In the genomic region with DNA sequence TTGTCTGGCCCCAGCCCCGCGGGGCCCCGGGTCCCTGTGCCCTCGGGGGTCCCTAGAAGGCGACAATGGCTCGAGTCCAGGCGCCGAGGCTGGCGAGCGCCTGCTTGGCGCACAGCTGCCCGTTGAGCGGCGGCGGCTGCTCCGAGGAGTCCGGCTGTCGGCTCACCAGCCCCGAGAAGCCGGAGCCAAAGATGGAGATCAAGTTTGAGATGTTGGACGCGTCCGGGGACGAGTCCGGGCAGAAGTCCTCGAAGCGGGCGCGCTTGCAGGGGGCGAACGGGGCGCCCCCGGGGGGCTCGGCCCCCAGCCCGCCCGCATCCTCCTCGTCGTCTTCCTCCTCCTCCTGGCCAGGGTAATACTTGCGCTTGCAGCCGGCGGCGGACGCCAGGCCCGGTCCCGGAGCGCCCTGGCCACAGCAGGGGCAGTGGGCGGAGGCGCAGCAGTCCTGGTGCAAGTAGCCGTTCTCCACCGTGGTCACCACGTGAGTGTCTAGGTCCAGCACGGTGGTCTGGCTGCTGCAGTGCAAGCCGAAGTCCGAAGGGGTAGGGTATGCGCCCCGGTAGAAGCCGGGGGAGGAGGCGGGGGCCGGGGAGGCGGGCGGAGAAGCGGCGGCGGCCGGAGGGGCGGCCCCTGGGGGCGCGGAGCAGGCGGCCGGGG, we compare ENCODE assay signal across 7 cellular contexts. TPM values are rescaled to one million over a fixed set of nuclear protein-coding genes. Genes with fewer than 3 reads are reported as not detected.
A peak's percentile ranks its signal among the peaks of the same experiment; 100 is the strongest.
DNase-seq lines count a peak whose midpoint lies in the region; ATAC-seq and TF ChIP-seq lines count a peak whose summit lies in the region.

No MANE protein-coding gene starts in this region.

- intact Hi-C loops in adrenal gland (cut with DNase I): loop anchor here in 1 of 2 donors (2.0 to 10.0 kb wide), 2 partner anchors 288 to 432 kb away; no protein-coding TSS in a partner anchor

- peak overlapping the region; percentile 70 to 86 (median 81) for H3K9ac ChIP-seq in skeletal muscle tissue (ENCODE audit: low read depth in 1 of 3, low read length in 3 of 3)

- WGBS in adrenal gland, 4 donors: 0 to 1% (median 0%) methylated on average over 18 to 70 of the region's 70 CpGs

- H3K4me1 ChIP-seq in adrenal gland (replicated peaks in 1 of 2) (peaks cover 11 to 25% of the 10 kb centered on the region in 2 donors), skeletal muscle tissue (ENCODE audit: control insufficient read depth in 3 of 3, insufficient read depth in 3 of 3, low read length in 3 of 3) (peaks cover 22 to 51% (median 28%) of the 10 kb centered on the region in 3 donors)

- no peak for ATAC-seq in GM21515 (IDR thresholded peaks at IDR 0.05; ENCODE audit: unreplicated experiment)

- DNase-seq in GM03348 (ENCODE audit: low spot score): peak; percentile 39
- peak; percentile 44 for DNase-seq in M059J (ENCODE audit: low read depth)
- peak; percentile 52 to 70 (median 61) for DNase-seq in adrenal gland
- DNase-seq in NCI-H2107 treated with DMSO at 0.1 percent for 48 hours (lab: John Stamatoyannopoulos, UW; ENCODE audit: unreplicated experiment): no peak

- H3K36me3 ChIP-seq in adrenal gland (replicated peaks in 1 of 2) (no peaks in the 10 kb centered on the region), skeletal muscle tissue (ENCODE audit: control insufficient read depth in 3 of 3, insufficient read depth in 3 of 3, low read length in 3 of 3) (no peaks in the 10 kb centered on the region)

- no peak for TF ChIP-seq CTCF in adrenal gland (IDR thresholded peaks at IDR 0.05)

- no peaks in the 10 kb centered on the region for H3K9me3 ChIP-seq in adrenal gland (replicated peaks in 1 of 3)
- no peaks in the 10 kb centered on the region for H3K9me3 ChIP-seq in skeletal muscle tissue (ENCODE audit: control insufficient read depth in 3 of 3, low read length in 3 of 3)

- H3K27ac ChIP-seq in adrenal gland: peak overlapping the region; percentile 93 to 99 (median 96)
- peak overlapping the region; percentile 93 for H3K27ac ChIP-seq in skeletal muscle tissue (ENCODE audit: low read depth, low read length)

- no peaks in the 10 kb centered on the region for H3K27me3 ChIP-seq in adrenal gland
- peaks cover 0 to 8% (median 3%) of the 10 kb centered on the region in 3 donors for H3K27me3 ChIP-seq in skeletal muscle tissue (ENCODE audit: control insufficient read depth in 3 of 3, insufficient read depth in 3 of 3, low read length in 3 of 3)

- H3K4me3 ChIP-seq in adrenal gland: peak overlapping the region; percentile 3 to 95 (median 82)
- H3K4me3 ChIP-seq in iPS-11a (ENCODE audit: low read depth, low read length): peak overlapping the region; percentile 39
- H3K4me3 ChIP-seq in skeletal muscle tissue (ENCODE audit: low read length in 3 of 3): peak overlapping the region; percentile 68 to 78 (median 77)

- TF ChIP-seq POLR2A in adrenal gland (IDR thresholded peaks at IDR 0.05): peak in 1 of 2 donors; percentile 21

RNA-seq across cellular contexts. Expression of a gene that starts 1.1 kb away (rescaled TPM):
- total RNA-seq in M059J (2014; rRNA removed; shearing (Covaris generic)): 43.1 and 75.3 TPM in 2 replicates
- total RNA-seq in adrenal gland (10 to 100 TPM; 10.9 to 47.6 (median 18.6) TPM), skeletal muscle tissue (16.7 TPM)
- polyA plus RNA-seq in adrenal gland: 100 to 1,000 TPM in 1 of 3 donors, 10 to 100 TPM in 1, under 1 TPM in 1; 0.46 to 168 (median 64.5) TPM
